8 cellular contexts compared by ENCODE assay signal in genomic region chr13:77698211-77699058, GRCh38. TPM values are rescaled to one million over a fixed set of nuclear protein-coding genes. Genes with fewer than 3 reads are reported as not detected.
A peak's percentile ranks its signal among the peaks of the same experiment; 100 is the strongest.
DNase-seq lines count a peak whose midpoint lies in the region; ATAC-seq, FAIRE-seq and TF ChIP-seq lines count a peak whose summit lies in the region.

No MANE protein-coding gene starts in this region.

- H3K27me3 ChIP-seq in neuron (ENCODE audit: insufficient read depth, low read length) (no peaks in the 10 kb centered on the region), tibial artery (no peaks in the 10 kb centered on the region)

- no peak for FAIRE-seq in frontal cortex (lab: Jason Lieb, UNC)

- H2AFZ ChIP-seq in OCI-LY7 (ENCODE audit: low read length) (peak overlapping the region; percentile 46), neuron (ENCODE audit: low read depth, low read length) (no peak overlapping the region)

- H3K79me2 ChIP-seq in OCI-LY7 (ENCODE audit: insufficient read depth, low read depth, low read length), result peaks cover 22% of the 10 kb centered on the region; the same call in 1 of the 2 replicates

- H3K9me2 ChIP-seq in OCI-LY7 (ENCODE audit: insufficient read depth, low read length), result no peaks in the 10 kb centered on the region

- H4K20me1 ChIP-seq in OCI-LY7 (ENCODE audit: insufficient read depth, low read length), result peaks cover 20% of the 10 kb centered on the region

- H3K4me2 ChIP-seq in OCI-LY7 (ENCODE audit: low read length), result peak overlapping the region; percentile 96

- CTCF ChIA-PET in OCI-LY7 (lab: Charles Lee; ENCODE audit: unreplicated experiment), result no interaction called here

- intact Hi-C loops in OCI-LY7 (cut with micrococcal nuclease; ENCODE audit: unreplicated experiment) (loop anchor here (5.0 kb wide), 3 partner anchors 54 to 811 kb away; partner anchors contain the start of genes KCTD12 and MYCBP2), tibial artery (cut with DNase I; ENCODE audit: low total_unique reads) (loop anchor here (10.0 kb wide), 1 partner anchor 374 kb away; the partner anchor contains the start of gene MYCBP2)

- H3K36me3 ChIP-seq in OCI-LY7 (ENCODE audit: insufficient read depth, low read length) (no peaks in the 10 kb centered on the region), neuron (ENCODE audit: insufficient read depth, low read length) (no peaks in the 10 kb centered on the region), tibial artery (no peaks in the 10 kb centered on the region)

- H3K4me1 ChIP-seq in OCI-LY7 (ENCODE audit: insufficient read depth, low read length, poor library complexity, severe bottlenecking), result peaks cover 29% of the 10 kb centered on the region
- H3K4me1 ChIP-seq in neuron (ENCODE audit: insufficient read depth, low read length), result peaks cover 44% of the 10 kb centered on the region
- peaks cover 0 to 16% (median 9%) of the 10 kb centered on the region in 4 donors for H3K4me1 ChIP-seq in tibial artery

- H3K4me3 ChIP-seq in AG09309 (ENCODE audit: control insufficient read depth, low read depth, low read length) (peak overlapping the region; percentile 41), OCI-LY7 (ENCODE audit: low read depth, low read length, poor library complexity, severe bottlenecking) (peak overlapping the region; percentile 73), neuron (ENCODE audit: low read length) (peak overlapping the region; percentile 87), tibial artery (peak overlapping the region; percentile 87 to 98)

- no peak overlapping the region for H3K27ac ChIP-seq in OCI-LY7 (ENCODE audit: low read depth, low read length, poor library complexity, severe bottlenecking)
- peak overlapping the region; percentile 37 to 75 for H3K27ac ChIP-seq in tibial artery

- DNase-seq in AG09309 (ENCODE audit: low read depth), result no peak
- peak; percentile 73 for DNase-seq in OCI-LY7 (ENCODE audit: low spot score)
- peak; percentile 37 for DNase-seq in activated effector memory CD4-positive, alpha-beta T cell treated with Interleukin-2 at 50 U/mL for 16 hours
- DNase-seq in frontal cortex (ENCODE audit: low spot score in 2 of 2), result peak; percentile 34 to 59
- DNase-seq in tibial artery, result peak in 1 of 2 donors; percentile 66

- ATAC-seq in GM18909 (IDR thresholded peaks at IDR 0.05; ENCODE audit: poor library complexity, unreplicated experiment), result peak; percentile 35
- ATAC-seq in HG03159 (IDR thresholded peaks at IDR 0.05; ENCODE audit: unreplicated experiment), result peak; percentile 27

- no TSS peak for BruUV-seq in OCI-LY7 (replicated peaks; lab: Mats Ljungman, UMichigan)

- no peaks in the 10 kb centered on the region for H3K9me3 ChIP-seq in OCI-LY7 (ENCODE audit: low read length)
- H3K9me3 ChIP-seq in neuron (ENCODE audit: low read length), result no peaks in the 10 kb centered on the region
- H3K9me3 ChIP-seq in tibial artery, result no peaks in the 10 kb centered on the region

- POLR2A ChIA-PET in OCI-LY7 (lab: Charles Lee), result interaction anchor here (0.5 to 1.1 kb wide), 5 partner anchors 12 to 512 kb away, joined by 3 read pairs; no protein-coding TSS in a partner anchor

- TF ChIP-seq CTCF in AG09309 (IDR thresholded peaks at IDR 0.05; ENCODE audit: control insufficient read depth, insufficient read depth, low read depth, low read length, missing control alignments), result no peak
- TF ChIP-seq CTCF in OCI-LY7 (conservative IDR thresholded peaks at IDR 0.05; ENCODE audit: low read length), result peak; percentile 48
- no peak for TF ChIP-seq CTCF in tibial artery (IDR thresholded peaks at IDR 0.05)

RNA-seq across cellular contexts. Expression of gene SLAIN1, which starts 0.9 kb away (rescaled TPM):
- 28.5 and 31.7 TPM in 2 replicates for total RNA-seq in OCI-LY7 (2014; rRNA removed; shearing (Covaris generic))
- total RNA-seq in OCI-LY7 (2022) (16.4 and 19.5 TPM in 2 replicates), frontal cortex (506 TPM)

Comparison
In these comparisons a context has a peak if more than half of its experiments do, and no peak if none do; other contexts are left out.
1. H3K4me3 ChIP-seq: peak in every context shown above with its lines; median percentile 92 in tibial artery; 87 in neuron; 73 in OCI-LY7; 41 in AG09309.
2. RNA of gene SLAIN1, which starts 0.9 kb away (total RNA-seq): 506 TPM in frontal cortex (single experiment); 16.4 to 31.7 TPM in OCI-LY7; every median in the first group is over 10 times any median in the second.